In the genomic region with DNA sequence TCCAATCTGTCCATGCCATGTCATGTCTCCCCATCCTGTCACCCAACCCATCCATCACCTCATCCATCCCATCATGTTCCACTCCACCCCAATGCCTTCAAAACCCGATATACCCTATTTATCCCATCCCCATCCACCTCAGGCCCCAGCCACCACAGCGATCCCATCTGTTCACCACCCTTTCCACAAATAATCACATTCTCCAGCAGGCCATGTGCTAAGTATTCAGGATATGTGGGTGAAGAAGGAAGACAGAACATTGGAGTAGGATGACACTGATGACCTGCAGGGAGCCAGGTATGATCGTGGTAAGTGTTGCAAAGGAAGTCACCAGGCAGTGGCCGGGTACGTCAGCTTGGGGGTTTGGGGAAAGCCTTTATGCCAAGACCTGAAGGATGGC, we compare ENCODE assay signal across 32 cellular contexts.
"Had no signal": no experiment of that assay in that cellular context is flagged by ENCODE, and none has a peak within 500 bp of the region (broad histone marks: within the 10 kb centered on the region; RNA-seq: fewer than 3 reads in every experiment).

No MANE protein-coding gene starts in this region.

- H3K27ac ChIP-seq: ascending aorta, cardiac muscle cell, colonic mucosa, epithelial cell of prostate, left lung, lower lobe of right lung, sigmoid colon, suprapubic skin, tibial artery, upper lobe of right lung had no signal

- H3K4me3 Mint-ChIP-seq: activated CD4-positive, alpha-beta T cell treated with anti-CD3 and anti-CD28 coated beads for 36 hours; activated naive CD4-positive, alpha-beta T cell treated with anti-CD3 and anti-CD28 coated beads, Interleukin-2, amount 10 ng/mL, durations not matched to agents 7 days and 5 days; activated naive CD8-positive, alpha-beta T cell treated with anti-CD3 and anti-CD28 coated beads, Interleukin-2, amount 10 ng/mL, durations not matched to agents 7 days and 5 days; activated T-cell treated with anti-CD3 and anti-CD28 coated beads, Interleukin-2, amount 50 U/mL, for 24 hours; brain; natural killer cell treated with Interleukin-12 subunit alpha and Interleukin-12 subunit beta and Interleukin-15 and Interleukin-18, amount 100 ng/mL, for 72 hours; T-cell had no signal

- H3K27me3 ChIP-seq: ascending aorta, colonic mucosa had no signal

- H3K4me1 Mint-ChIP-seq: activated CD4-positive, alpha-beta T cell treated with anti-CD3 and anti-CD28 coated beads for 36 hours; activated naive CD4-positive, alpha-beta T cell treated with anti-CD3 and anti-CD28 coated beads, Interleukin-2, amount 10 ng/mL, durations not matched to agents 7 days and 5 days; activated naive CD8-positive, alpha-beta T cell treated with anti-CD3 and anti-CD28 coated beads, Interleukin-2, amount 10 ng/mL, durations not matched to agents 7 days and 5 days; T-cell had no signal

- H3K27ac Mint-ChIP-seq: activated CD4-positive, alpha-beta T cell treated with anti-CD3 and anti-CD28 coated beads for 36 hours; activated naive CD4-positive, alpha-beta T cell treated with anti-CD3 and anti-CD28 coated beads, Interleukin-2, amount 10 ng/mL, durations not matched to agents 7 days and 5 days; activated naive CD8-positive, alpha-beta T cell treated with anti-CD3 and anti-CD28 coated beads, Interleukin-2, amount 10 ng/mL, durations not matched to agents 7 days and 5 days; activated T-cell treated with anti-CD3 and anti-CD28 coated beads, Interleukin-2, amount 50 U/mL, for 24 hours; brain; natural killer cell treated with Interleukin-12 subunit alpha and Interleukin-12 subunit beta and Interleukin-15 and Interleukin-18, amount 100 ng/mL, for 72 hours; progenitor cell of endocrine pancreas; T-cell had no signal

- H3K36me3 Mint-ChIP-seq: activated naive CD4-positive, alpha-beta T cell treated with anti-CD3 and anti-CD28 coated beads, Interleukin-2, amount 10 ng/mL, durations not matched to agents 7 days and 5 days; activated naive CD8-positive, alpha-beta T cell treated with anti-CD3 and anti-CD28 coated beads, Interleukin-2, amount 10 ng/mL, durations not matched to agents 7 days and 5 days; brain; natural killer cell treated with Interleukin-12 subunit alpha and Interleukin-12 subunit beta and Interleukin-15 and Interleukin-18, amount 100 ng/mL, for 72 hours; T-cell had no signal

- H3K36me3 ChIP-seq: ascending aorta, cardiac muscle cell, colonic mucosa, left lung, lower lobe of right lung, sigmoid colon, suprapubic skin, tibial artery, upper lobe of right lung had no signal

- H3K4me1 ChIP-seq: ascending aorta, colonic mucosa, left lung, lower lobe of right lung, suprapubic skin, tibial artery, upper lobe of right lung had no signal

- H3K4me3 ChIP-seq: ascending aorta, cardiac muscle cell, colonic mucosa, left lung, lower lobe of right lung, sigmoid colon, suprapubic skin, tibial artery, upper lobe of right lung had no signal

- H3K9me3 ChIP-seq: ascending aorta, colonic mucosa, left lung, lower lobe of right lung, sigmoid colon, suprapubic skin, tibial artery, upper lobe of right lung had no signal

- ATAC-seq: activated CD4-positive, alpha-beta T cell treated with anti-CD3 and anti-CD28 coated beads for 36 hours; left lung; lower lobe of right lung; T-cell had no signal

- H3K9me3 Mint-ChIP-seq: activated naive CD4-positive, alpha-beta T cell treated with anti-CD3 and anti-CD28 coated beads, Interleukin-2, amount 10 ng/mL, durations not matched to agents 7 days and 5 days; activated naive CD8-positive, alpha-beta T cell treated with anti-CD3 and anti-CD28 coated beads, Interleukin-2, amount 10 ng/mL, durations not matched to agents 7 days and 5 days; activated T-cell treated with anti-CD3 and anti-CD28 coated beads, Interleukin-2, amount 50 U/mL, for 24 hours; natural killer cell treated with Interleukin-12 subunit alpha and Interleukin-12 subunit beta and Interleukin-15 and Interleukin-18, amount 100 ng/mL, for 72 hours had no signal

- DNase-seq: activated CD4-positive, alpha-beta T cell treated with anti-CD3 and anti-CD28 coated beads for 36 hours; activated CD4-positive, alpha-beta T cell treated with anti-CD3 and anti-CD28 coated beads, Interleukin-2, amount 50 U/mL, for 48 hours; activated CD4-positive, CD25-positive, alpha-beta regulatory T cell; activated gamma-delta T cell; activated naive CD4-positive, alpha-beta T cell treated with anti-CD3 and anti-CD28 coated beads, Interleukin-2, amount 10 ng/mL, durations not matched to agents 7 days and 5 days; activated naive CD8-positive, alpha-beta T cell treated with anti-CD3 and anti-CD28 coated beads, Interleukin-2, amount 10 ng/mL, durations not matched to agents 7 days and 5 days; activated T-cell treated with anti-CD3 and anti-CD28 coated beads, Interleukin-2, amount 50 U/mL, for 24 hours; cerebellar nuclear complex; effector CD8-positive, alpha-beta T cell; kidney glomerular epithelial cell; left lung; lower lobe of right lung; mesendoderm; sigmoid colon; small intestine; stimulated activated CD4-positive, alpha-beta T cell treated with anti-CD3 and anti-CD28 coated beads, Interleukin-1b, Interleukin-23, amount 100 ng/mL, for 48 hours; stimulated activated CD4-positive, alpha-beta T cell treated with anti-CD3 and anti-CD28 coated beads, Interleukin-4, amount 100 ng/mL, for 4 hours; stimulated activated CD8-positive, alpha-beta memory T cell treated with anti-CD3 and anti-CD28 coated beads, Interleukin-4, amount 100 ng/mL, for 48 hours; stimulated activated naive CD4-positive, alpha-beta T cell; T-cell; tibial artery; upper lobe of right lung had no signal

- FAIRE-seq: endometrium, frontal cortex, small intestine had no signal
